10 cellular contexts compared by ENCODE assay signal in the genomic region with DNA sequence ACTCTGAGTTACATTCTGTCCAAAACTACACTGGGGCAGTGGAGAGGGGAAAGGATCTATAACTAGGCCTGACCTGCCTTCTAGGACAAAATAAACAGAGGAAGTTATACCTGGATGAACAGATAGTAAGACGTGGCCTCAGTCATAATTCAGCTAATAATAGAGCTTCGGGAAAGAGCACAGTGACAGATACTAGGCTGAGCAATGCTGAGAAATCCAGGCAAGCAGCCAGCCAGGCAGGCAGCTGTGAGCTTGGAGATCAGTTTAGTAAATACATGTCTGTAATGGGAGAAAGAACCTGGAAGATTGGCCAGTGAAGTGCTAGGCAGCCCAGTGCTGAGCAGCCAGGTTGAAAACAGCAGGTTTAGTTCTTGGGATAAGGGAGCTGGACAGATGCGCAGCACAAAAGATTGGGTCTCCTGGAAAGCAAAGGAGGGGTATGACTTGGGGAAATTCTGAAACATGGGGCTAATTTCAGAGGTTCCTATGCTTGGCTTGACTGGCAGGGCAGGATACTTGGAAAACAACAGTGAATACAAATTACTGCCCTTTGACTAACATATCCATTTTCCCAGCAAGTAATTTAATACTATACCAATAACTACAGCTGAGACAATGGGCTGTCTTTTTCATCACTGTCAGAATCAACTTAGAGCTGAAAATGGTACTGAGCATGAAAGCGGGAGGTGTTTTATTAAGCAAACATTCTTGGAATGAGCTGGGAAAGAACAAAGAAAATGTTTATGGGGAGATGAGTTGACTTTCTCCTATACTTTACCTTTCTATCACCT.
A peak's percentile ranks its signal among the peaks of the same experiment; 100 is the strongest.
DNase-seq lines count a peak whose midpoint lies in the region; ATAC-seq and TF ChIP-seq lines count a peak whose summit lies in the region.
"Had no signal": no experiment of that assay in that cellular context is flagged by ENCODE, and none has a peak within 500 bp of the region (broad histone marks: within the 10 kb centered on the region; RNA-seq: fewer than 3 reads in every experiment).

No MANE protein-coding gene starts in this region.

- no peaks in the 10 kb centered on the region for H3K27me3 Mint-ChIP-seq in mesothelial cell of epicardium (ENCODE audit: low read depth)

- H3K9me3 Mint-ChIP-seq in mesothelial cell of epicardium: no peaks in the 10 kb centered on the region

- H3K4me3 ChIP-seq in BE2C (ENCODE audit: low read depth, low read length): no peak overlapping the region

- ATAC-seq in GM18873 (IDR thresholded peaks at IDR 0.05; ENCODE audit: low FRiP score, unreplicated experiment): no peak

- H3K27me3 ChIP-seq in BE2C: no peaks in the 10 kb centered on the region

- no peak overlapping the region for H3K4me3 Mint-ChIP-seq in mesothelial cell of epicardium

- in situ Hi-C loops in GM13976 (cut with MboI; ENCODE audit: low sequenced_read_pairs, unreplicated experiment): no loop called here

- H3K9me3 ChIP-seq in BE2C: no peaks in the 10 kb centered on the region

- peak; percentile 74 for DNase-seq in BE2C
- DNase-seq in NCI-H2081 (lab: John Stamatoyannopoulos, UW): peak; percentile 83 to 97
- peak; percentile 21 for DNase-seq in cerebellum (ENCODE audit: low spot score)
- DNase-seq in mesothelial cell of epicardium (ENCODE audit: low spot score in 2 of 2, unreplicated experiment in 2 of 2): peak in 1 of 2 experiments; percentile 54
- DNase-seq in GM13976 (ENCODE audit: low spot score): no peak
- DNase-seq in LoVo (ENCODE audit: low spot score): no peak
- DNase-seq in retina: no peak
- DNase-seq: KG1; stimulated activated CD4-positive, alpha-beta T cell treated with anti-CD3 and anti-CD28 coated beads, Interleukin-4, amount 100 ng/mL, for 24 hours had no signal

- no peaks in the 10 kb centered on the region for H3K36me3 Mint-ChIP-seq in mesothelial cell of epicardium

- H3K4me1 ChIP-seq in BE2C: peaks cover 22% of the 10 kb centered on the region

- H3K4me1 Mint-ChIP-seq in mesothelial cell of epicardium: peaks cover 27% of the 10 kb centered on the region

- TF ChIP-seq CTCF in BE2C (IDR thresholded peaks at IDR 0.05; ENCODE audit: low read depth, low read length): no peak
- TF ChIP-seq CTCF in mesothelial cell of epicardium (IDR thresholded peaks at IDR 0.05; ENCODE audit: unreplicated experiment): no peak
- TF ChIP-seq CTCF in GM13976 (IDR thresholded peaks at IDR 0.05; ENCODE audit: borderline replicate concordance, control extremely low read depth, extremely low read depth, insufficient read depth, missing control alignments): no peak

- peak overlapping the region; percentile 58 for H3K27ac Mint-ChIP-seq in mesothelial cell of epicardium

- no peaks in the 10 kb centered on the region for H3K36me3 ChIP-seq in BE2C

Comparison
In these comparisons a context has a peak if more than half of its experiments do, and no peak if none do; other contexts are left out.
1. DNase-seq: peak in BE2C (single experiment), NCI-H2081 (2 of 2) and cerebellum (single experiment); none in GM13976 (single experiment), LoVo (single experiment) and retina (single experiment).